Comparison of ENCODE assay signal across 1 cellular context in genomic region chr16:19085679-19086200, GRCh38.
TF ChIP-seq lines count a peak whose summit lies in the region.

No MANE protein-coding gene starts in this region.

TF ChIP-seq in HCT116, 20 proteins besides CTCF, POLR2A, EP300 and RAD21:
- no peak for TF ChIP-seq SRF (IDR thresholded peaks at IDR 0.05; ENCODE audit: low read depth)
- TF ChIP-seq ATF3 (IDR thresholded peaks at IDR 0.05), result no peak
- TF ChIP-seq ZBTB33 (IDR thresholded peaks at IDR 0.05; ENCODE audit: extremely low read depth, insufficient replicate concordance, low read length), result no peak
- no peak for TF ChIP-seq EZH2 (IDR thresholded peaks at IDR 0.05)
- no peak for TF ChIP-seq FOSL1 (IDR thresholded peaks at IDR 0.05; ENCODE audit: low read depth)
- no peak for TF ChIP-seq ZNF274 (IDR thresholded peaks at IDR 0.05; ENCODE audit: low read depth, low read length)
